ENCODE assay signal across 15 cellular contexts in the genomic region with DNA sequence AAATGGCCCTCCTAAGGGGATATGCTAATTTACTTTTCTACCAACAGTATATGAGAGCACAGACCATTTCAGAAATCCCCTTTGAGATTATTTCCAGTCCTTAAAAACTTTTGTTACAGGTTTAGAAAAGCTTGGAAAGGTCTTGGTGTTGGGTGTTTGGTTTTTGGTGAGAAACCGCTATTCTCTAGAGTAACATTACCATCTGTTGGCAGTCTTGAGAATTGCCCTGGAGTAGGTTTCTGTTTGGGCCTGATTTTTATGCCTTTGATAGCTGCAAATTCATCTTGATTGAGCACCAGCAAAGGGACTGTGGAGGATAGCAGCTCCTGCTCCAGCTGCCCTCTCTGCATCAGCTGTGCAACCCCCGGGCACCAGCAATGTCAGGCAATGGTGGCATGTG. TPM values are rescaled to one million over a fixed set of nuclear protein-coding genes. Genes with fewer than 3 reads are reported as not detected.
DNase-seq lines count a peak whose midpoint lies in the region; ATAC-seq and TF ChIP-seq lines count a peak whose summit lies in the region.
"Had no signal": no experiment of that assay in that cellular context is flagged by ENCODE, and none has a peak within 500 bp of the region (broad histone marks: within the 10 kb centered on the region; RNA-seq: fewer than 3 reads in every experiment).

No MANE protein-coding gene starts in this region.

- H3K36me3 ChIP-seq in adrenal gland (replicated peaks in 1 of 2) (peaks cover 0 to 20% of the 10 kb centered on the region in 2 donors), Caco-2 (ENCODE audit: control insufficient read depth, insufficient read depth, low read length) (no peaks in the 10 kb centered on the region)

- no TSS peak for BruUV-seq in Caco-2 (replicated peaks; lab: Mats Ljungman, UMichigan)

- H3K9me3 Mint-ChIP-seq in brain (no peaks in the 10 kb centered on the region), Caco-2 (ENCODE audit: unreplicated experiment) (no peaks in the 10 kb centered on the region)
- H3K9me3 Mint-ChIP-seq: CD4-positive, alpha-beta T cell; immature natural killer cell had no signal

- H3K27me3 Mint-ChIP-seq in brain (no peaks in the 10 kb centered on the region), Caco-2 (ENCODE audit: insufficient read depth, unreplicated experiment) (no peaks in the 10 kb centered on the region)
- H3K27me3 Mint-ChIP-seq: CD4-positive, alpha-beta T cell had no signal

- no peak for TF ChIP-seq EP300 in Ishikawa (IDR thresholded peaks at IDR 0.05; ENCODE audit: borderline replicate concordance)

- H3K36me3 Mint-ChIP-seq in brain: peaks cover 54% of the 10 kb centered on the region
- H3K36me3 Mint-ChIP-seq in Caco-2 (ENCODE audit: insufficient read depth, unreplicated experiment): no peaks in the 10 kb centered on the region

- H3K9me3 ChIP-seq in adrenal gland (replicated peaks in 1 of 3): no peaks in the 10 kb centered on the region
- no peaks in the 10 kb centered on the region for H3K9me3 ChIP-seq in Caco-2
- H3K9me3 ChIP-seq: sigmoid colon had no signal

- intact Hi-C loops in adrenal gland (cut with DNase I) (loop anchor here in 1 of 2 donors (5.0 to 10.0 kb wide), 2 partner anchors 40 to 267 kb away; a partner anchor contains a TSS), Caco-2 (cut with micrococcal nuclease; ENCODE audit: unreplicated experiment) (no loop called here)

- TF ChIP-seq POLR2A in adrenal gland (IDR thresholded peaks at IDR 0.05): no peak

- CTCF ChIA-PET in Caco-2 (lab: Charles Lee): interaction anchor here (0.7 kb wide), 1 partner anchor 292 kb away, joined by 3 read pairs; no protein-coding TSS in a partner anchor

- H3K4me3 Mint-ChIP-seq in brain: no peak overlapping the region
- no peak overlapping the region for H3K4me3 Mint-ChIP-seq in Caco-2 (ENCODE audit: unreplicated experiment)
- H3K4me3 Mint-ChIP-seq: CD4-positive, alpha-beta T cell; immature natural killer cell had no signal

- no peaks in the 10 kb centered on the region for H3K27me3 ChIP-seq in layer of hippocampus (ENCODE audit: control insufficient read depth, insufficient read depth, low read length)
- no peaks in the 10 kb centered on the region for H3K27me3 ChIP-seq in adrenal gland
- no peaks in the 10 kb centered on the region for H3K27me3 ChIP-seq in Caco-2 (replicated peaks; ENCODE audit: control insufficient read depth, insufficient read depth, low read length)
- H3K27me3 ChIP-seq: sigmoid colon had no signal

- peaks cover 55% of the 10 kb centered on the region for H3K4me1 Mint-ChIP-seq in brain
- peaks cover 1% of the 10 kb centered on the region for H3K4me1 Mint-ChIP-seq in Caco-2 (ENCODE audit: low read depth, unreplicated experiment)

- 94 to 100% (median 95%) methylated on average over 2 of the region's 2 CpGs for WGBS in adrenal gland, 4 donors

- ATAC-seq in HG02973 (IDR thresholded peaks at IDR 0.05; ENCODE audit: unreplicated experiment): no peak
- ATAC-seq: Panc1 had no signal

- DNase-seq in AG10803 (ENCODE audit: low read depth) (peak; percentile 3), adrenal gland (no peak), NCI-H345 treated with DMSO at 0.1 percent for 48 hours (lab: John Stamatoyannopoulos, UW; ENCODE audit: unreplicated experiment) (no peak), Caco-2 (no peak)
- DNase-seq: activated CD4-positive, alpha-beta T cell treated with anti-CD3 and anti-CD28 coated beads, Interleukin-2, amount 50 U/mL, for 48 hours; activated gamma-delta T cell; CD4-positive, alpha-beta T cell; immature natural killer cell; Kasumi-1; sigmoid colon had no signal

- peaks cover 0 to 11% of the 10 kb centered on the region in 2 donors for H3K4me1 ChIP-seq in adrenal gland (replicated peaks in 1 of 2)
- H3K4me1 ChIP-seq in Caco-2: no peaks in the 10 kb centered on the region

- H3K27ac Mint-ChIP-seq in brain: peak overlapping the region in 4 of 5 experiments; percentile 35 to 73 (median 58)
- H3K27ac Mint-ChIP-seq in Caco-2 (ENCODE audit: unreplicated experiment): no peak overlapping the region
- H3K27ac Mint-ChIP-seq: CD4-positive, alpha-beta T cell; immature natural killer cell had no signal

- POLR2A ChIA-PET in Caco-2 (lab: Charles Lee): no interaction called here

- TF ChIP-seq CTCF in AG10803 (conservative IDR thresholded peaks at IDR 0.05; ENCODE audit: low read length) (peak; percentile 19; the same call in 1 of the 2 replicates), brain (conservative IDR thresholded peaks at IDR 0.05) (no peak), adrenal gland (IDR thresholded peaks at IDR 0.05) (no peak), Caco-2 (IDR thresholded peaks at IDR 0.05; ENCODE audit: insufficient read depth in 1 of 2, low read depth in 1 of 2, low read length in 1 of 2, severe bottlenecking in 1 of 2, unreplicated experiment in 1 of 2) (no peak)

- H3K4me3 ChIP-seq in AG10803 (ENCODE audit: low read length) (no peak overlapping the region), adrenal gland (no peak overlapping the region), Caco-2 (ENCODE audit: low read depth, low read length) (no peak overlapping the region)
- H3K4me3 ChIP-seq: sigmoid colon had no signal

- peak overlapping the region; percentile 42 for H3K27ac ChIP-seq in layer of hippocampus (ENCODE audit: low read depth, low read length)
- H3K27ac ChIP-seq in adrenal gland: no peak overlapping the region

- 0 out of 2 replicates have a peak, but pooled peaks have one; percentile 4 for TF ChIP-seq RAD21 in Ishikawa (IDR thresholded peaks at IDR 0.05; ENCODE audit: low read depth)

TF ChIP-seq in Ishikawa, 13 proteins besides CTCF, POLR2A, EP300 and RAD21:
- TF ChIP-seq ZBTB7A (IDR thresholded peaks at IDR 0.05; ENCODE audit: low read depth) (no peak), YY1 (IDR thresholded peaks at IDR 0.05; ENCODE audit: low read depth) (no peak), CEBPB (IDR thresholded peaks at IDR 0.05) (no peak), TEAD4 (IDR thresholded peaks at IDR 0.05) (no peak), CREB1 (IDR thresholded peaks at IDR 0.05; ENCODE audit: low read depth) (no peak), EGR1 (IDR thresholded peaks at IDR 0.05) (no peak), NFIC (IDR thresholded peaks at IDR 0.05) (no peak), TCF12 (IDR thresholded peaks at IDR 0.05; ENCODE audit: low read depth) (no peak), FOXM1 (IDR thresholded peaks at IDR 0.05; ENCODE audit: borderline replicate concordance, low read depth) (no peak), TAF1 (IDR thresholded peaks at IDR 0.05; ENCODE audit: low read depth) (no peak)
- TF ChIP-seq, protein P1, sequence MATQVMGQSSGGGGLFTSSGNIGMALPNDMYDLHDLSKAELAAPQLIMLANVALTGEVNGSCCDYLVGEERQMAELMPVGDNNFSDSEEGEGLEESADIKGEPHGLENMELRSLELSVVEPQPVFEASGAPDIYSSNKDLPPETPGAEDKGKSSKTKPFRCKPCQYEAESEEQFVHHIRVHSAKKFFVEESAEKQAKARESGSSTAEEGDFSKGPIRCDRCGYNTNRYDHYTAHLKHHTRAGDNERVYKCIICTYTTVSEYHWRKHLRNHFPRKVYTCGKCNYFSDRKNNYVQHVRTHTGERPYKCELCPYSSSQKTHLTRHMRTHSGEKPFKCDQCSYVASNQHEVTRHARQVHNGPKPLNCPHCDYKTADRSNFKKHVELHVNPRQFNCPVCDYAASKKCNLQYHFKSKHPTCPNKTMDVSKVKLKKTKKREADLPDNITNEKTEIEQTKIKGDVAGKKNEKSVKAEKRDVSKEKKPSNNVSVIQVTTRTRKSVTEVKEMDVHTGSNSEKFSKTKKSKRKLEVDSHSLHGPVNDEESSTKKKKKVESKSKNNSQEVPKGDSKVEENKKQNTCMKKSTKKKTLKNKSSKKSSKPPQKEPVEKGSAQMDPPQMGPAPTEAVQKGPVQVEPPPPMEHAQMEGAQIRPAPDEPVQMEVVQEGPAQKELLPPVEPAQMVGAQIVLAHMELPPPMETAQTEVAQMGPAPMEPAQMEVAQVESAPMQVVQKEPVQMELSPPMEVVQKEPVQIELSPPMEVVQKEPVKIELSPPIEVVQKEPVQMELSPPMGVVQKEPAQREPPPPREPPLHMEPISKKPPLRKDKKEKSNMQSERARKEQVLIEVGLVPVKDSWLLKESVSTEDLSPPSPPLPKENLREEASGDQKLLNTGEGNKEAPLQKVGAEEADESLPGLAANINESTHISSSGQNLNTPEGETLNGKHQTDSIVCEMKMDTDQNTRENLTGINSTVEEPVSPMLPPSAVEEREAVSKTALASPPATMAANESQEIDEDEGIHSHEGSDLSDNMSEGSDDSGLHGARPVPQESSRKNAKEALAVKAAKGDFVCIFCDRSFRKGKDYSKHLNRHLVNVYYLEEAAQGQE (IDR thresholded peaks at IDR 0.05; ENCODE audit: low read depth): no peak
- TF ChIP-seq, protein P2, sequence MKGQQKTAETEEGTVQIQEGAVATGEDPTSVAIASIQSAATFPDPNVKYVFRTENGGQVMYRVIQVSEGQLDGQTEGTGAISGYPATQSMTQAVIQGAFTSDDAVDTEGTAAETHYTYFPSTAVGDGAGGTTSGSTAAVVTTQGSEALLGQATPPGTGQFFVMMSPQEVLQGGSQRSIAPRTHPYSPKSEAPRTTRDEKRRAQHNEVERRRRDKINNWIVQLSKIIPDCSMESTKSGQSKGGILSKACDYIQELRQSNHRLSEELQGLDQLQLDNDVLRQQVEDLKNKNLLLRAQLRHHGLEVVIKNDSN (IDR thresholded peaks at IDR 0.05): no peak
- TF ChIP-seq, protein P3, sequence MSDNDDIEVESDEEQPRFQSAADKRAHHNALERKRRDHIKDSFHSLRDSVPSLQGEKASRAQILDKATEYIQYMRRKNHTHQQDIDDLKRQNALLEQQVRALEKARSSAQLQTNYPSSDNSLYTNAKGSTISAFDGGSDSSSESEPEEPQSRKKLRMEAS (IDR thresholded peaks at IDR 0.05): no peak

RNA-seq across cellular contexts. Expression of a gene that starts 8.0 kb away (rescaled TPM):
- 54.3 TPM for polyA plus RNA-seq in brain (ENCODE audit: insufficient read depth, low read depth, low replicate concordance)
- total RNA-seq in adrenal gland: 10 to 100 TPM; 11.3 to 50.7 (median 29.5) TPM
- 10 to 100 TPM; 29.9 to 55.0 (median 32.9) TPM for polyA plus RNA-seq in adrenal gland
- 14.4 and 15.0 TPM in 2 replicates for total RNA-seq in Caco-2 (2022)

RNA-seq across cellular contexts. Expression of a gene that starts 8.3 kb away (rescaled TPM):
- polyA plus RNA-seq in brain (ENCODE audit: insufficient read depth, low read depth, low replicate concordance) (9.4 TPM), adrenal gland (1 to 10 TPM in 1 of 3 donors, under 1 TPM in 2; 0.57 to 2.6 (median 0.80) TPM)
- total RNA-seq in adrenal gland (1 to 10 TPM in 6 of 8 donors, under 1 TPM in 2; 0.72 to 1.7 (median 1.2) TPM), Caco-2 (2022) (3.9 and 4.4 TPM in 2 replicates)

RNA-seq across cellular contexts. Expression of a gene that starts 39.3 kb away (rescaled TPM):
- polyA plus RNA-seq in brain (ENCODE audit: insufficient read depth, low read depth, low replicate concordance) (13.5 TPM), adrenal gland (10 to 100 TPM in 1 of 3 donors, 1 to 10 TPM in 2; 1.1 to 11.4 (median 1.9) TPM)
- total RNA-seq in adrenal gland (10 to 100 TPM; 12.8 to 33.8 (median 14.9) TPM), Caco-2 (2022) (33.4 and 37.3 TPM in 2 replicates)
